ENCODE assay signal across 11 cellular contexts in genomic region chr1:180365039-180365438, GRCh38.
DNase-seq lines count a peak whose midpoint lies in the region; FAIRE-seq and TF ChIP-seq lines count a peak whose summit lies in the region.
"Had no signal": no experiment of that assay in that cellular context is flagged by ENCODE, and none has a peak within 500 bp of the region (broad histone marks: within the 10 kb centered on the region; RNA-seq: fewer than 3 reads in every experiment).

No MANE protein-coding gene starts in this region.

- H3K9me3 ChIP-seq in smooth muscle cell (replicated peaks; ENCODE audit: low read depth) = no peaks in the 10 kb centered on the region
- H3K9me3 ChIP-seq: sigmoid colon had no signal

- H3K4me2 ChIP-seq in smooth muscle cell = no peak overlapping the region

- H3K27ac ChIP-seq in smooth muscle cell (ENCODE audit: low read depth) = no peak overlapping the region
- H3K27ac ChIP-seq: sigmoid colon had no signal

- H3K4me1 ChIP-seq in smooth muscle cell (ENCODE audit: low read depth) = peaks cover 4% of the 10 kb centered on the region

- H3K27ac Mint-ChIP-seq in progenitor cell of endocrine pancreas = no peak overlapping the region
- H3K27ac Mint-ChIP-seq: brain, T-cell had no signal

- H3F3A ChIP-seq in smooth muscle cell (ENCODE audit: low read depth) = no peaks in the 10 kb centered on the region

- peak; percentile 22 for TF ChIP-seq CTCF in GM13977 (IDR thresholded peaks at IDR 0.05; ENCODE audit: extremely low read depth, insufficient read depth, missing control alignments)
- TF ChIP-seq CTCF in NB4 (IDR thresholded peaks at IDR 0.05; ENCODE audit: low read depth, low read length) = peak; percentile 16
- TF ChIP-seq CTCF in bronchial epithelial cell (IDR thresholded peaks at IDR 0.05; ENCODE audit: insufficient read depth, low read length, severe bottlenecking) = peak; percentile 13
- peak; percentile 34 for TF ChIP-seq CTCF in progenitor cell of endocrine pancreas (IDR thresholded peaks at IDR 0.05; ENCODE audit: unreplicated experiment)
- no peak for TF ChIP-seq CTCF in smooth muscle cell (IDR thresholded peaks at IDR 0.05; ENCODE audit: borderline replicate concordance, insufficient read depth, poor library complexity, severe bottlenecking)

- H3K36me3 Mint-ChIP-seq in progenitor cell of endocrine pancreas (ENCODE audit: insufficient read depth) = peaks cover 3% of the 10 kb centered on the region

- peaks cover 53% of the 10 kb centered on the region for H4K20me1 ChIP-seq in smooth muscle cell (ENCODE audit: low read depth)

- no peak for DNase-seq in GM13977 (ENCODE audit: low spot score)
- peak; percentile 36 for DNase-seq in NB4 (ENCODE audit: low read depth)
- DNase-seq in bronchial epithelial cell (ENCODE audit: low read depth) = no peak
- no peak for DNase-seq in progenitor cell of endocrine pancreas (ENCODE audit: low spot score, unreplicated experiment)
- DNase-seq in hepatic stellate cell (ENCODE audit: low spot score) = no peak
- no peak for DNase-seq in smooth muscle cell (lab: John Stamatoyannopoulos, UW; ENCODE audit: unreplicated experiment)
- DNase-seq in HuH-7.5 (ENCODE audit: low spot score) = no peak
- DNase-seq: NCI-H1694, sigmoid colon, T-cell had no signal

- peaks cover 17% of the 10 kb centered on the region for H3K79me2 ChIP-seq in smooth muscle cell (ENCODE audit: low read depth)

- H3K4me3 ChIP-seq in NB4 (ENCODE audit: low read depth, low read length) (no peak overlapping the region), bronchial epithelial cell (ENCODE audit: low read depth, low read length) (no peak overlapping the region), smooth muscle cell (no peak overlapping the region)
- H3K4me3 ChIP-seq: sigmoid colon had no signal

- H3K27me3 ChIP-seq in bronchial epithelial cell (ENCODE audit: control insufficient read depth, insufficient read depth, low read length) (no peaks in the 10 kb centered on the region), smooth muscle cell (ENCODE audit: low read depth) (no peaks in the 10 kb centered on the region)
- H3K27me3 ChIP-seq: sigmoid colon had no signal

- WGBS in smooth muscle cell (ENCODE audit: low lambda C conversion rate) = 37% methylated on average over 3 of the region's 3 CpGs

- no peak for FAIRE-seq in bronchial epithelial cell (lab: Jason Lieb, UNC)

- no peak overlapping the region for H3K4me3 Mint-ChIP-seq in progenitor cell of endocrine pancreas (ENCODE audit: low read depth)
- H3K4me3 Mint-ChIP-seq: brain, T-cell had no signal

- no peak overlapping the region for H2AFZ ChIP-seq in smooth muscle cell (ENCODE audit: low read depth)

- in situ Hi-C loops in GM13977 (cut with MboI; ENCODE audit: low pct_unique_long_range_greater_than_20kb, low sequenced_read_pairs, unreplicated experiment) = no loop called here

- TF ChIP-seq POLR2A in NB4 (IDR thresholded peaks at IDR 0.05; ENCODE audit: extremely low read depth, insufficient read length) = no peak

- no peaks in the 10 kb centered on the region for H3K27me3 Mint-ChIP-seq in progenitor cell of endocrine pancreas
- H3K27me3 Mint-ChIP-seq: brain, T-cell had no signal

- peaks cover 5% of the 10 kb centered on the region for H3K4me1 Mint-ChIP-seq in progenitor cell of endocrine pancreas (ENCODE audit: low read depth)

- no peaks in the 10 kb centered on the region for H3K9me3 Mint-ChIP-seq in progenitor cell of endocrine pancreas (ENCODE audit: low read depth)
- H3K9me3 Mint-ChIP-seq: brain had no signal

- H3K9ac ChIP-seq in smooth muscle cell (ENCODE audit: low read depth) = no peak overlapping the region

- H3K36me3 ChIP-seq in bronchial epithelial cell (ENCODE audit: control insufficient read depth, insufficient read depth, low read length) = no peaks in the 10 kb centered on the region
- no peaks in the 10 kb centered on the region for H3K36me3 ChIP-seq in smooth muscle cell (ENCODE audit: low read depth)
- H3K36me3 ChIP-seq: sigmoid colon had no signal
